34 cellular contexts compared by ENCODE assay signal in genomic region chr5:41312478-41313060, GRCh38.
"Had no signal": no experiment of that assay in that cellular context is flagged by ENCODE, and none has a peak within 500 bp of the region (broad histone marks: within the 10 kb centered on the region; RNA-seq: fewer than 3 reads in every experiment).

No MANE protein-coding gene starts in this region.

- H3K27me3 ChIP-seq: adrenal gland, cardiac muscle cell had no signal

- ATAC-seq: activated CD8-positive, alpha-beta T cell treated with anti-CD3 and anti-CD28 coated beads for 36 hours; activated naive CD4-positive, alpha-beta T cell treated with anti-CD3 and anti-CD28 coated beads, Interleukin-2, amount 50 U/mL, for 72 hours; activated T-cell treated with anti-CD3 and anti-CD28 coated beads, Interleukin-2, amount 50 U/mL, for 4 hours; activated T-cell treated with anti-CD3 and anti-CD28 coated beads, Interleukin-2, amount 50 U/mL, for 72 hours; activated T-helper 17 cell treated with anti-CD3 and anti-CD28 coated beads, Interleukin-2, amount 50 U/mL, for 72 hours had no signal

- H3K4me3 Mint-ChIP-seq: activated B cell treated with CpG ODN at 0.5 μM for 24 hours; activated CD4-positive, alpha-beta memory T cell treated with anti-CD3 and anti-CD28 coated beads for 36 hours; activated CD4-positive, alpha-beta T cell treated with anti-CD3 and anti-CD28 coated beads, Interleukin-2, amount 10 ng/mL, durations not matched to agents 24 days and 14 days; activated CD8-positive, alpha-beta T cell treated with anti-CD3 and anti-CD28 coated beads for 36 hours; activated naive CD4-positive, alpha-beta T cell treated with anti-CD3 and anti-CD28 coated beads for 36 hours; activated naive CD8-positive, alpha-beta T cell treated with anti-CD3 and anti-CD28 coated beads for 36 hours; activated T-cell treated with anti-CD3 and anti-CD28 coated beads, Interleukin-2, amount 50 U/mL, for 4 hours; activated T-cell treated with anti-CD3 and anti-CD28 coated beads, Interleukin-2, amount 50 U/mL, for 72 hours; activated T-helper 1 cell treated with anti-CD3 and anti-CD28 coated beads, Interleukin-12 subunit alpha, Interleukin-12 subunit beta, Interleukin-2, Interleukin-4 antibody, amounts not matched to agents 30 ng/mL and 10 ng/mL and 1 ng/mL, durations not matched to agents 14 hours and 24 hours and 36 hours; activated T-helper 17 cell treated with anti-CD3 and anti-CD28 coated beads, Interleukin-2, amount 50 U/mL, for 72 hours; brain; central memory CD8-positive, alpha-beta T cell; T-helper 2 cell treated with Interferon-gamma antibody and Interleukin-4, amounts not matched to agents 5 μg/mL and 100 μg/mL, for 36 hours had no signal

- H3K4me3 ChIP-seq: adrenal gland, cardiac muscle cell had no signal

- H3K27ac Mint-ChIP-seq: activated B cell treated with CpG ODN at 0.5 μM for 24 hours; activated CD4-positive, alpha-beta memory T cell treated with anti-CD3 and anti-CD28 coated beads for 36 hours; activated CD4-positive, alpha-beta T cell treated with anti-CD3 and anti-CD28 coated beads, Interleukin-2, amount 10 ng/mL, durations not matched to agents 24 days and 14 days; activated CD8-positive, alpha-beta T cell treated with anti-CD3 and anti-CD28 coated beads for 36 hours; activated naive CD4-positive, alpha-beta T cell treated with anti-CD3 and anti-CD28 coated beads for 36 hours; activated naive CD4-positive, alpha-beta T cell treated with anti-CD3 and anti-CD28 coated beads, Interleukin-2, amount 50 U/mL, for 72 hours; activated naive CD8-positive, alpha-beta T cell treated with anti-CD3 and anti-CD28 coated beads for 36 hours; activated T-cell treated with anti-CD3 and anti-CD28 coated beads, Interleukin-2, amount 50 U/mL, for 72 hours; activated T-helper 1 cell treated with anti-CD3 and anti-CD28 coated beads, Interleukin-12 subunit alpha, Interleukin-12 subunit beta, Interleukin-2, Interleukin-4 antibody, amounts not matched to agents 30 ng/mL and 10 ng/mL and 1 ng/mL, durations not matched to agents 14 hours and 24 hours and 36 hours; activated T-helper 17 cell treated with anti-CD3 and anti-CD28 coated beads, Interleukin-2, amount 50 U/mL, for 72 hours; brain; T-helper 2 cell treated with Interferon-gamma antibody and Interleukin-4, amounts not matched to agents 5 μg/mL and 100 μg/mL, for 36 hours had no signal

- H3K4me1 ChIP-seq: adrenal gland had no signal

- H3K36me3 Mint-ChIP-seq: activated CD4-positive, alpha-beta memory T cell treated with anti-CD3 and anti-CD28 coated beads for 36 hours; activated naive CD4-positive, alpha-beta T cell treated with anti-CD3 and anti-CD28 coated beads, Interleukin-2, amount 50 U/mL, for 72 hours; activated naive CD8-positive, alpha-beta T cell treated with anti-CD3 and anti-CD28 coated beads for 36 hours; brain had no signal

- H3K27me3 Mint-ChIP-seq: activated B cell treated with CpG ODN at 0.5 μM for 24 hours; activated CD4-positive, alpha-beta memory T cell treated with anti-CD3 and anti-CD28 coated beads for 36 hours; activated CD4-positive, alpha-beta T cell treated with anti-CD3 and anti-CD28 coated beads, Interleukin-2, amount 10 ng/mL, durations not matched to agents 24 days and 14 days; activated CD8-positive, alpha-beta T cell treated with anti-CD3 and anti-CD28 coated beads for 36 hours; activated naive CD8-positive, alpha-beta T cell treated with anti-CD3 and anti-CD28 coated beads for 36 hours; activated T-helper 17 cell treated with anti-CD3 and anti-CD28 coated beads, Interleukin-2, amount 50 U/mL, for 72 hours; central memory CD8-positive, alpha-beta T cell had no signal

- DNase-seq: activated B cell treated with CpG ODN at 0.5 μM for 24 hours; activated CD4-positive, alpha-beta memory T cell treated with anti-CD3 and anti-CD28 coated beads for 36 hours; activated CD4-positive, alpha-beta T cell treated with anti-CD3 and anti-CD28 coated beads for 4 hours; activated CD4-positive, alpha-beta T cell treated with anti-CD3 and anti-CD28 coated beads, Interleukin-2, amount 10 ng/mL, durations not matched to agents 24 days and 14 days; activated CD4-positive, alpha-beta T cell treated with anti-CD3 and anti-CD28 coated beads, Interleukin-2, amount 50 U/mL, for 1 hour; activated CD4-positive, alpha-beta T cell treated with anti-CD3 and anti-CD28 coated beads, Interleukin-2, amount 50 U/mL, for 4 hours; activated CD4-positive, CD25-positive, alpha-beta regulatory T cell treated with anti-CD3 and anti-CD28 coated beads, Interleukin-2, amount 50 U/mL, for 72 hours; activated CD8-positive, alpha-beta memory T cell treated with anti-CD3 and anti-CD28 coated beads, Interleukin-2, amount 50 U/mL, for 4 hours; activated CD8-positive, alpha-beta T cell treated with anti-CD3 and anti-CD28 coated beads for 36 hours; activated effector memory CD4-positive, alpha-beta T cell treated with anti-CD3 and anti-CD28 coated beads, Interleukin-2, amount 50 U/mL, for 16 hours; activated gamma-delta T cell treated with Interleukin-2 at 50 U/mL for 16 hours; activated naive CD4-positive, alpha-beta T cell; activated naive CD4-positive, alpha-beta T cell treated with anti-CD3 and anti-CD28 coated beads for 36 hours; activated naive CD4-positive, alpha-beta T cell treated with anti-CD3 and anti-CD28 coated beads, Interleukin-2, amount 50 U/mL, for 16 hours; activated naive CD8-positive, alpha-beta T cell treated with anti-CD3 and anti-CD28 coated beads for 36 hours; activated T-cell treated with anti-CD3 and anti-CD28 coated beads for 4 hours; activated T-cell treated with anti-CD3 and anti-CD28 coated beads, Interleukin-2, amount 50 U/mL, for 1 hour; activated T-cell treated with anti-CD3 and anti-CD28 coated beads, Interleukin-2, amount 50 U/mL, for 4 hours; activated T-cell treated with anti-CD3 and anti-CD28 coated beads, Interleukin-2, amount 50 U/mL, for 72 hours; adrenal gland; amniotic stem cell; aorta; caudate nucleus; cerebellar nuclear complex; T-helper 2 cell; T-helper 9 cell had no signal

- H3K9me3 ChIP-seq: adrenal gland had no signal

- H3K27ac ChIP-seq: adrenal gland, cardiac muscle cell, VCaP had no signal

- H3K36me3 ChIP-seq: adrenal gland, cardiac muscle cell had no signal

- H3K4me1 Mint-ChIP-seq: activated B cell treated with CpG ODN at 0.5 μM for 24 hours; activated CD4-positive, alpha-beta T cell treated with anti-CD3 and anti-CD28 coated beads, Interleukin-2, amount 10 ng/mL, durations not matched to agents 24 days and 14 days; activated naive CD8-positive, alpha-beta T cell treated with anti-CD3 and anti-CD28 coated beads for 36 hours; activated T-helper 17 cell treated with anti-CD3 and anti-CD28 coated beads, Interleukin-2, amount 50 U/mL, for 72 hours; central memory CD8-positive, alpha-beta T cell had no signal

- H3K9me3 Mint-ChIP-seq: activated CD4-positive, alpha-beta memory T cell treated with anti-CD3 and anti-CD28 coated beads for 36 hours; activated CD4-positive, alpha-beta T cell treated with anti-CD3 and anti-CD28 coated beads, Interleukin-2, amount 10 ng/mL, durations not matched to agents 24 days and 14 days; activated CD8-positive, alpha-beta T cell treated with anti-CD3 and anti-CD28 coated beads for 36 hours; activated naive CD4-positive, alpha-beta T cell treated with anti-CD3 and anti-CD28 coated beads for 36 hours; activated T-helper 1 cell treated with anti-CD3 and anti-CD28 coated beads, Interleukin-12 subunit alpha, Interleukin-12 subunit beta, Interleukin-2, Interleukin-4 antibody, amounts not matched to agents 30 ng/mL and 10 ng/mL and 1 ng/mL, durations not matched to agents 14 hours and 24 hours and 36 hours; T-helper 2 cell treated with Interferon-gamma antibody and Interleukin-4, amounts not matched to agents 5 μg/mL and 100 μg/mL, for 36 hours had no signal
